In the genomic region with DNA sequence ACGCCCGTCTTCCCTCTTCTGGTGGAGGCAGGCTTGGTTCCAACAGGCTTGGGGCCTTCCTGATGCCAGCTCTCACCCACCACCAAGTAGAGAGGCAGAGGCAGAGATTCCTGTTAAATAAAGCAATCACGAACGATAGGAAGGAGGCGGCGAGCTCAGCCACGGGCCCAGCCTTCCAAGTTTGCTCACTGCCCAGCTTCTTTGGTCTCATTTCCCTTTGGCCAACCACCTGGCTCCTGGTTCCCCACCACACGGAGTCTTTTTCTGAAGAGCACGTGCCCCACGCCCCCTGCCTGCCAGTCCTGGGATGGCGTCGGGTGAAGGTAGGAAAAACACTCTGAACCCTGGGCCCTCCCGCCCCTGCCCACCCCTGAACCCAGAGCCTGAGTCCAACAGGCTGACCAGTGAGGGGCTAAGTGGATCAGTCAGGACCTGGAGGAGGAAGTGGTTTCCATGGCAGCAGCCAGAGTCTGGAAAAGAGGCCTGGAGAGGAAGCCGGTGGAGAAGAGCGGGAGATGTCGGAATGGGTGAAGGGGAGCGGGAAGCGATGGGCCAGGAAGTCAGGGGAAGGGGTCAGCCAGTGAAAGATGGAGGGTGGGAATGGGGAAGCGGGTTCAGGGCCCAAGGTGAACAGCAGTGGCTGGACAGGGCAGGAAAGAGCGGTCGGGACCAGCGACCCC, we compare ENCODE assay signal across 1 cellular context.
TF ChIP-seq lines count a peak whose summit lies in the region.

No MANE protein-coding gene starts in this region.

TF ChIP-seq in WTC11, 78 proteins besides CTCF, POLR2A, EP300 and RAD21 (continued from another document and continues in another):
- TF ChIP-seq, protein P1, sequence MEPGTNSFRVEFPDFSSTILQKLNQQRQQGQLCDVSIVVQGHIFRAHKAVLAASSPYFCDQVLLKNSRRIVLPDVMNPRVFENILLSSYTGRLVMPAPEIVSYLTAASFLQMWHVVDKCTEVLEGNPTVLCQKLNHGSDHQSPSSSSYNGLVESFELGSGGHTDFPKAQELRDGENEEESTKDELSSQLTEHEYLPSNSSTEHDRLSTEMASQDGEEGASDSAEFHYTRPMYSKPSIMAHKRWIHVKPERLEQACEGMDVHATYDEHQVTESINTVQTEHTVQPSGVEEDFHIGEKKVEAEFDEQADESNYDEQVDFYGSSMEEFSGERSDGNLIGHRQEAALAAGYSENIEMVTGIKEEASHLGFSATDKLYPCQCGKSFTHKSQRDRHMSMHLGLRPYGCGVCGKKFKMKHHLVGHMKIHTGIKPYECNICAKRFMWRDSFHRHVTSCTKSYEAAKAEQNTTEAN (CRISPR knock-in tag; IDR thresholded peaks at IDR 0.05): no peak
- TF ChIP-seq, protein P2, sequence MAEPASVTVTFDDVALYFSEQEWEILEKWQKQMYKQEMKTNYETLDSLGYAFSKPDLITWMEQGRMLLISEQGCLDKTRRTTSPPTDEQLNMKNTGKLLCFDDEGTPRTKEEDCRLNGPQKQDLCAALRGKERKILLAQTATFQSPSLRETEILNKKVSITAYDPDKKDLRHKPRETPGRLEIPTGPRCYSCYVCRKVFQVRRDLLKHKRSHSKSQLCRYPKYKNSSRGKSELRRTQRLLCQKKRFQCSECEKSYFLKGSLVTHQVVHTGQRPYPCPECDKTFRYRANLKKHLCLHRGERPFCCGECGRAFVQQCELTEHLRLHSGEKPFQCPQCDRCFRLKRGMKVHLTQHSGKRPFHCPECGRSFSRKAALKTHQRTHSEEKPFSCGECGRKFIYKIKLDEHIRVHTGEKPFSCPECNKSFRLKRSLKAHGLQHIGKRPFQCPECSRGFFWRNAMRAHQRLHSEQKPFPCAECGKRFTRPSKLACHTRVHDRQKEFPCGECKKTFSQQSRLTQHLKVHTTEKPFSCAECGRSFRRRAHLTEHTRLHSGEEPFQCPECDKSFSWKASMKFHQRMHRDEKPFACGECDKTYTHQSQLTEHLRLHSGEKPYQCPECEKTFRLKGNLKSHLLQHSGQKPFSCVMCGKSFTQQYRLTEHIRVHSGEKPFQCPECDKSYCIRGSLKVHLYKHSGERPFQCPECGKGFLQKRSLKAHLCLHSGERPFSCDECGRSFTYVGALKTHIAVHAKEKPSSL (CRISPR knock-in tag; conservative IDR thresholded peaks at IDR 0.05): no peak
- TF ChIP-seq CREB1 (CRISPR knock-in tag; IDR thresholded peaks at IDR 0.05): no peak
- TF ChIP-seq, protein P3, sequence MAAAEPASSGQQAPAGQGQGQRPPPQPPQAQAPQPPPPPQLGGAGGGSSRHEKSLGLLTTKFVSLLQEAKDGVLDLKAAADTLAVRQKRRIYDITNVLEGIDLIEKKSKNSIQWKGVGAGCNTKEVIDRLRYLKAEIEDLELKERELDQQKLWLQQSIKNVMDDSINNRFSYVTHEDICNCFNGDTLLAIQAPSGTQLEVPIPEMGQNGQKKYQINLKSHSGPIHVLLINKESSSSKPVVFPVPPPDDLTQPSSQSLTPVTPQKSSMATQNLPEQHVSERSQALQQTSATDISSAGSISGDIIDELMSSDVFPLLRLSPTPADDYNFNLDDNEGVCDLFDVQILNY (CRISPR knock-in tag; IDR thresholded peaks at IDR 0.05): no peak; the same call in 1 of the 2 replicates
- TF ChIP-seq ZNF138 (CRISPR knock-in tag; conservative IDR thresholded peaks at IDR 0.05): no peak
- TF ChIP-seq RORB (CRISPR knock-in tag; IDR thresholded peaks at IDR 0.05): no peak
- TF ChIP-seq FOXK1 (CRISPR knock-in tag; IDR thresholded peaks at IDR 0.05): 0 out of 2 replicates have a peak, but pooled peaks have one; percentile 28
- TF ChIP-seq NFATC4 (CRISPR knock-in tag; IDR thresholded peaks at IDR 0.05): no peak
- no peak for TF ChIP-seq ZNF416 (CRISPR knock-in tag; IDR thresholded peaks at IDR 0.05)
- no peak for TF ChIP-seq TCF7 (CRISPR knock-in tag; IDR thresholded peaks at IDR 0.05; ENCODE audit: low read depth)
- TF ChIP-seq ESRRA (CRISPR knock-in tag; IDR thresholded peaks at IDR 0.05; ENCODE audit: borderline replicate concordance): 0 out of 2 replicates have a peak, but pooled peaks have one; percentile 43
- TF ChIP-seq GRHL2 (CRISPR knock-in tag; IDR thresholded peaks at IDR 0.05; ENCODE audit: insufficient replicate concordance, severe bottlenecking): no peak
- TF ChIP-seq NFE2L1 (CRISPR knock-in tag; IDR thresholded peaks at IDR 0.05): no peak
- TF ChIP-seq CREM (CRISPR knock-in tag; IDR thresholded peaks at IDR 0.05): no peak
- TF ChIP-seq CBFB (CRISPR knock-in tag; IDR thresholded peaks at IDR 0.05; ENCODE audit: low read depth): no peak
- TF ChIP-seq NR3C1 (CRISPR knock-in tag; conservative IDR thresholded peaks at IDR 0.05; ENCODE audit: low read depth): no peak
- no peak for TF ChIP-seq SOX15 (CRISPR knock-in tag; IDR thresholded peaks at IDR 0.05)
- no peak for TF ChIP-seq GABPB1 (CRISPR knock-in tag; IDR thresholded peaks at IDR 0.05)
- TF ChIP-seq JUN (CRISPR knock-in tag; IDR thresholded peaks at IDR 0.05): no peak
- no peak for TF ChIP-seq ATF1 (CRISPR knock-in tag; IDR thresholded peaks at IDR 0.05)
- no peak for TF ChIP-seq ZNF263 (CRISPR knock-in tag; IDR thresholded peaks at IDR 0.05; ENCODE audit: low read depth)
- TF ChIP-seq, protein P4, sequence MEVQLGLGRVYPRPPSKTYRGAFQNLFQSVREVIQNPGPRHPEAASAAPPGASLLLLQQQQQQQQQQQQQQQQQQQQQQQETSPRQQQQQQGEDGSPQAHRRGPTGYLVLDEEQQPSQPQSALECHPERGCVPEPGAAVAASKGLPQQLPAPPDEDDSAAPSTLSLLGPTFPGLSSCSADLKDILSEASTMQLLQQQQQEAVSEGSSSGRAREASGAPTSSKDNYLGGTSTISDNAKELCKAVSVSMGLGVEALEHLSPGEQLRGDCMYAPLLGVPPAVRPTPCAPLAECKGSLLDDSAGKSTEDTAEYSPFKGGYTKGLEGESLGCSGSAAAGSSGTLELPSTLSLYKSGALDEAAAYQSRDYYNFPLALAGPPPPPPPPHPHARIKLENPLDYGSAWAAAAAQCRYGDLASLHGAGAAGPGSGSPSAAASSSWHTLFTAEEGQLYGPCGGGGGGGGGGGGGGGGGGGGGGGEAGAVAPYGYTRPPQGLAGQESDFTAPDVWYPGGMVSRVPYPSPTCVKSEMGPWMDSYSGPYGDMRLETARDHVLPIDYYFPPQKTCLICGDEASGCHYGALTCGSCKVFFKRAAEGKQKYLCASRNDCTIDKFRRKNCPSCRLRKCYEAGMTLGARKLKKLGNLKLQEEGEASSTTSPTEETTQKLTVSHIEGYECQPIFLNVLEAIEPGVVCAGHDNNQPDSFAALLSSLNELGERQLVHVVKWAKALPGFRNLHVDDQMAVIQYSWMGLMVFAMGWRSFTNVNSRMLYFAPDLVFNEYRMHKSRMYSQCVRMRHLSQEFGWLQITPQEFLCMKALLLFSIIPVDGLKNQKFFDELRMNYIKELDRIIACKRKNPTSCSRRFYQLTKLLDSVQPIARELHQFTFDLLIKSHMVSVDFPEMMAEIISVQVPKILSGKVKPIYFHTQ (CRISPR knock-in tag; IDR thresholded peaks at IDR 0.05): no peak
- TF ChIP-seq, protein P5, sequence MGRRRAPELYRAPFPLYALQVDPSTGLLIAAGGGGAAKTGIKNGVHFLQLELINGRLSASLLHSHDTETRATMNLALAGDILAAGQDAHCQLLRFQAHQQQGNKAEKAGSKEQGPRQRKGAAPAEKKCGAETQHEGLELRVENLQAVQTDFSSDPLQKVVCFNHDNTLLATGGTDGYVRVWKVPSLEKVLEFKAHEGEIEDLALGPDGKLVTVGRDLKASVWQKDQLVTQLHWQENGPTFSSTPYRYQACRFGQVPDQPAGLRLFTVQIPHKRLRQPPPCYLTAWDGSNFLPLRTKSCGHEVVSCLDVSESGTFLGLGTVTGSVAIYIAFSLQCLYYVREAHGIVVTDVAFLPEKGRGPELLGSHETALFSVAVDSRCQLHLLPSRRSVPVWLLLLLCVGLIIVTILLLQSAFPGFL (CRISPR knock-in tag; IDR thresholded peaks at IDR 0.05; ENCODE audit: borderline replicate concordance): no peak
- no peak for TF ChIP-seq ZNF423 (CRISPR knock-in tag; IDR thresholded peaks at IDR 0.05)
- TF ChIP-seq, protein P6, sequence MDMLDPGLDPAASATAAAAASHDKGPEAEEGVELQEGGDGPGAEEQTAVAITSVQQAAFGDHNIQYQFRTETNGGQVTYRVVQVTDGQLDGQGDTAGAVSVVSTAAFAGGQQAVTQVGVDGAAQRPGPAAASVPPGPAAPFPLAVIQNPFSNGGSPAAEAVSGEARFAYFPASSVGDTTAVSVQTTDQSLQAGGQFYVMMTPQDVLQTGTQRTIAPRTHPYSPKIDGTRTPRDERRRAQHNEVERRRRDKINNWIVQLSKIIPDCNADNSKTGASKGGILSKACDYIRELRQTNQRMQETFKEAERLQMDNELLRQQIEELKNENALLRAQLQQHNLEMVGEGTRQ (CRISPR knock-in tag; IDR thresholded peaks at IDR 0.05): peak; percentile 79
- peak; percentile 83 for TF ChIP-seq TP53 (CRISPR knock-in tag; IDR thresholded peaks at IDR 0.05)
- TF ChIP-seq KAT7 (CRISPR knock-in tag; IDR thresholded peaks at IDR 0.05; ENCODE audit: borderline replicate concordance): no peak
- no peak for TF ChIP-seq ZNF671 (CRISPR knock-in tag; IDR thresholded peaks at IDR 0.05)
- no peak for TF ChIP-seq PRRX2 (CRISPR knock-in tag; IDR thresholded peaks at IDR 0.05)
- TF ChIP-seq, protein P7, sequence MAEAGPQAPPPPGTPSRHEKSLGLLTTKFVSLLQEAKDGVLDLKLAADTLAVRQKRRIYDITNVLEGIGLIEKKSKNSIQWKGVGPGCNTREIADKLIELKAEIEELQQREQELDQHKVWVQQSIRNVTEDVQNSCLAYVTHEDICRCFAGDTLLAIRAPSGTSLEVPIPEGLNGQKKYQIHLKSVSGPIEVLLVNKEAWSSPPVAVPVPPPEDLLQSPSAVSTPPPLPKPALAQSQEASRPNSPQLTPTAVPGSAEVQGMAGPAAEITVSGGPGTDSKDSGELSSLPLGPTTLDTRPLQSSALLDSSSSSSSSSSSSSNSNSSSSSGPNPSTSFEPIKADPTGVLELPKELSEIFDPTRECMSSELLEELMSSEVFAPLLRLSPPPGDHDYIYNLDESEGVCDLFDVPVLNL (CRISPR knock-in tag; IDR thresholded peaks at IDR 0.05; ENCODE audit: borderline replicate concordance, low read depth): no peak
- TF ChIP-seq ELF4 (CRISPR knock-in tag; IDR thresholded peaks at IDR 0.05; ENCODE audit: low read depth): no peak
- TF ChIP-seq, protein P8, sequence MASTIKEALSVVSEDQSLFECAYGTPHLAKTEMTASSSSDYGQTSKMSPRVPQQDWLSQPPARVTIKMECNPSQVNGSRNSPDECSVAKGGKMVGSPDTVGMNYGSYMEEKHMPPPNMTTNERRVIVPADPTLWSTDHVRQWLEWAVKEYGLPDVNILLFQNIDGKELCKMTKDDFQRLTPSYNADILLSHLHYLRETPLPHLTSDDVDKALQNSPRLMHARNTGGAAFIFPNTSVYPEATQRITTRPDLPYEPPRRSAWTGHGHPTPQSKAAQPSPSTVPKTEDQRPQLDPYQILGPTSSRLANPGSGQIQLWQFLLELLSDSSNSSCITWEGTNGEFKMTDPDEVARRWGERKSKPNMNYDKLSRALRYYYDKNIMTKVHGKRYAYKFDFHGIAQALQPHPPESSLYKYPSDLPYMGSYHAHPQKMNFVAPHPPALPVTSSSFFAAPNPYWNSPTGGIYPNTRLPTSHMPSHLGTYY (CRISPR knock-in tag; IDR thresholded peaks at IDR 0.05): no peak
- TF ChIP-seq, protein P9, sequence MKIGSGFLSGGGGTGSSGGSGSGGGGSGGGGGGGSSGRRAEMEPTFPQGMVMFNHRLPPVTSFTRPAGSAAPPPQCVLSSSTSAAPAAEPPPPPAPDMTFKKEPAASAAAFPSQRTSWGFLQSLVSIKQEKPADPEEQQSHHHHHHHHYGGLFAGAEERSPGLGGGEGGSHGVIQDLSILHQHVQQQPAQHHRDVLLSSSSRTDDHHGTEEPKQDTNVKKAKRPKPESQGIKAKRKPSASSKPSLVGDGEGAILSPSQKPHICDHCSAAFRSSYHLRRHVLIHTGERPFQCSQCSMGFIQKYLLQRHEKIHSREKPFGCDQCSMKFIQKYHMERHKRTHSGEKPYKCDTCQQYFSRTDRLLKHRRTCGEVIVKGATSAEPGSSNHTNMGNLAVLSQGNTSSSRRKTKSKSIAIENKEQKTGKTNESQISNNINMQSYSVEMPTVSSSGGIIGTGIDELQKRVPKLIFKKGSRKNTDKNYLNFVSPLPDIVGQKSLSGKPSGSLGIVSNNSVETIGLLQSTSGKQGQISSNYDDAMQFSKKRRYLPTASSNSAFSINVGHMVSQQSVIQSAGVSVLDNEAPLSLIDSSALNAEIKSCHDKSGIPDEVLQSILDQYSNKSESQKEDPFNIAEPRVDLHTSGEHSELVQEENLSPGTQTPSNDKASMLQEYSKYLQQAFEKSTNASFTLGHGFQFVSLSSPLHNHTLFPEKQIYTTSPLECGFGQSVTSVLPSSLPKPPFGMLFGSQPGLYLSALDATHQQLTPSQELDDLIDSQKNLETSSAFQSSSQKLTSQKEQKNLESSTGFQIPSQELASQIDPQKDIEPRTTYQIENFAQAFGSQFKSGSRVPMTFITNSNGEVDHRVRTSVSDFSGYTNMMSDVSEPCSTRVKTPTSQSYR (CRISPR knock-in tag; IDR thresholded peaks at IDR 0.05): peak; percentile 70; the same call in 1 of the 2 replicates
- no peak for TF ChIP-seq TEAD4 (CRISPR knock-in tag; IDR thresholded peaks at IDR 0.05)
- TF ChIP-seq ZNF396 (CRISPR knock-in tag; IDR thresholded peaks at IDR 0.05; ENCODE audit: borderline replicate concordance): no peak
- TF ChIP-seq SMAD4 (CRISPR knock-in tag; IDR thresholded peaks at IDR 0.05): no peak
- TF ChIP-seq SMAD3 (CRISPR knock-in tag; IDR thresholded peaks at IDR 0.05; ENCODE audit: borderline replicate concordance): peak; percentile 91
- no peak for TF ChIP-seq SP1 (CRISPR knock-in tag; conservative IDR thresholded peaks at IDR 0.05)
- peak; percentile 67; the same call in 1 of the 2 replicates for TF ChIP-seq TEAD1 (CRISPR knock-in tag; IDR thresholded peaks at IDR 0.05)
- TF ChIP-seq ETV6 (CRISPR knock-in tag; IDR thresholded peaks at IDR 0.05): peak; percentile 81
- TF ChIP-seq, protein P10, sequence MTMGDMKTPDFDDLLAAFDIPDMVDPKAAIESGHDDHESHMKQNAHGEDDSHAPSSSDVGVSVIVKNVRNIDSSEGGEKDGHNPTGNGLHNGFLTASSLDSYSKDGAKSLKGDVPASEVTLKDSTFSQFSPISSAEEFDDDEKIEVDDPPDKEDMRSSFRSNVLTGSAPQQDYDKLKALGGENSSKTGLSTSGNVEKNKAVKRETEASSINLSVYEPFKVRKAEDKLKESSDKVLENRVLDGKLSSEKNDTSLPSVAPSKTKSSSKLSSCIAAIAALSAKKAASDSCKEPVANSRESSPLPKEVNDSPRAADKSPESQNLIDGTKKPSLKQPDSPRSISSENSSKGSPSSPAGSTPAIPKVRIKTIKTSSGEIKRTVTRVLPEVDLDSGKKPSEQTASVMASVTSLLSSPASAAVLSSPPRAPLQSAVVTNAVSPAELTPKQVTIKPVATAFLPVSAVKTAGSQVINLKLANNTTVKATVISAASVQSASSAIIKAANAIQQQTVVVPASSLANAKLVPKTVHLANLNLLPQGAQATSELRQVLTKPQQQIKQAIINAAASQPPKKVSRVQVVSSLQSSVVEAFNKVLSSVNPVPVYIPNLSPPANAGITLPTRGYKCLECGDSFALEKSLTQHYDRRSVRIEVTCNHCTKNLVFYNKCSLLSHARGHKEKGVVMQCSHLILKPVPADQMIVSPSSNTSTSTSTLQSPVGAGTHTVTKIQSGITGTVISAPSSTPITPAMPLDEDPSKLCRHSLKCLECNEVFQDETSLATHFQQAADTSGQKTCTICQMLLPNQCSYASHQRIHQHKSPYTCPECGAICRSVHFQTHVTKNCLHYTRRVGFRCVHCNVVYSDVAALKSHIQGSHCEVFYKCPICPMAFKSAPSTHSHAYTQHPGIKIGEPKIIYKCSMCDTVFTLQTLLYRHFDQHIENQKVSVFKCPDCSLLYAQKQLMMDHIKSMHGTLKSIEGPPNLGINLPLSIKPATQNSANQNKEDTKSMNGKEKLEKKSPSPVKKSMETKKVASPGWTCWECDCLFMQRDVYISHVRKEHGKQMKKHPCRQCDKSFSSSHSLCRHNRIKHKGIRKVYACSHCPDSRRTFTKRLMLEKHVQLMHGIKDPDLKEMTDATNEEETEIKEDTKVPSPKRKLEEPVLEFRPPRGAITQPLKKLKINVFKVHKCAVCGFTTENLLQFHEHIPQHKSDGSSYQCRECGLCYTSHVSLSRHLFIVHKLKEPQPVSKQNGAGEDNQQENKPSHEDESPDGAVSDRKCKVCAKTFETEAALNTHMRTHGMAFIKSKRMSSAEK (CRISPR knock-in tag; IDR thresholded peaks at IDR 0.05; ENCODE audit: borderline replicate concordance): peak; percentile 88; the same call in 1 of the 2 replicates
